In genomic region chr4:74397748-74398426, GRCh38 we compare ENCODE assay signal across 9 cellular contexts. TPM values are rescaled to one million over a fixed set of nuclear protein-coding genes. Genes with fewer than 3 reads are reported as not detected.
A peak's percentile ranks its signal among the peaks of the same experiment; 100 is the strongest.
DNase-seq lines count a peak whose midpoint lies in the region; ATAC-seq and TF ChIP-seq lines count a peak whose summit lies in the region.
"Had no signal": no experiment of that assay in that cellular context is flagged by ENCODE, and none has a peak within 500 bp of the region (broad histone marks: within the 10 kb centered on the region; RNA-seq: fewer than 3 reads in every experiment).

No MANE protein-coding gene starts in this region.

- ATAC-seq in activated T-cell treated with anti-CD3 and anti-CD28 coated beads, Interleukin-2, amount 50 U/mL, for 4 hours, result peak; percentile 38 to 71
- ATAC-seq in HG03521 (IDR thresholded peaks at IDR 0.05; ENCODE audit: unreplicated experiment), result no peak

- no peaks in the 10 kb centered on the region for H3K36me3 ChIP-seq in stomach smooth muscle (ENCODE audit: control insufficient read depth in 2 of 2, insufficient read depth in 2 of 2, low read length in 2 of 2)

- no peak overlapping the region for H3K9ac ChIP-seq in stomach smooth muscle (ENCODE audit: low read length in 2 of 2)

- no peaks in the 10 kb centered on the region for H3K27me3 Mint-ChIP-seq in activated T-cell treated with anti-CD3 and anti-CD28 coated beads, Interleukin-2, amount 50 U/mL, for 4 hours (ENCODE audit: low read depth)
- no peaks in the 10 kb centered on the region for H3K27me3 Mint-ChIP-seq in type B pancreatic cell

- no peak for DNase-seq in activated T-cell treated with anti-CD3 and anti-CD28 coated beads, Interleukin-2, amount 50 U/mL, for 4 hours
- DNase-seq in activated T-cell treated with anti-CD3 and anti-CD28 coated beads, Interleukin-2, amount 50 U/mL, for 1 hour, result no peak
- peak; percentile 21 for DNase-seq in NB4 (ENCODE audit: low read depth)
- no peak for DNase-seq in epithelial cell of prostate (ENCODE audit: low read depth, low spot score)
- DNase-seq in type B pancreatic cell (ENCODE audit: extremely low spot score, unreplicated experiment), result no peak
- DNase-seq in NCI-H1694 treated with DMSO at 0.1 percent for 48 hours (lab: John Stamatoyannopoulos, UW), result no peak
- DNase-seq: NCI-H1436 had no signal

- H3K27me3 ChIP-seq in stomach smooth muscle (ENCODE audit: control insufficient read depth in 1 of 2, insufficient read depth in 2 of 2, low read length in 2 of 2), result no peaks in the 10 kb centered on the region

- TF ChIP-seq POLR2A in NB4 (IDR thresholded peaks at IDR 0.05; ENCODE audit: extremely low read depth, insufficient read length), result no peak

- no peaks in the 10 kb centered on the region for H3K36me3 Mint-ChIP-seq in activated T-cell treated with anti-CD3 and anti-CD28 coated beads, Interleukin-2, amount 50 U/mL, for 4 hours (ENCODE audit: insufficient read depth)
- no peaks in the 10 kb centered on the region for H3K36me3 Mint-ChIP-seq in type B pancreatic cell

- peak overlapping the region; percentile 93 for H3K4me3 Mint-ChIP-seq in activated T-cell treated with anti-CD3 and anti-CD28 coated beads, Interleukin-2, amount 50 U/mL, for 4 hours
- no peak overlapping the region for H3K4me3 Mint-ChIP-seq in type B pancreatic cell

- no peaks in the 10 kb centered on the region for H3K9me3 Mint-ChIP-seq in activated T-cell treated with anti-CD3 and anti-CD28 coated beads, Interleukin-2, amount 50 U/mL, for 4 hours
- no peaks in the 10 kb centered on the region for H3K9me3 Mint-ChIP-seq in type B pancreatic cell

- H3K27ac ChIP-seq in epithelial cell of prostate (peak overlapping the region; percentile 71), stomach smooth muscle (ENCODE audit: low read length) (no peak overlapping the region)

- TF ChIP-seq CTCF in NB4 (IDR thresholded peaks at IDR 0.05; ENCODE audit: low read depth, low read length) (no peak), type B pancreatic cell (conservative IDR thresholded peaks at IDR 0.05) (no peak)

- peaks cover 8% of the 10 kb centered on the region for H3K4me1 Mint-ChIP-seq in activated T-cell treated with anti-CD3 and anti-CD28 coated beads, Interleukin-2, amount 50 U/mL, for 4 hours (ENCODE audit: low read depth)
- no peaks in the 10 kb centered on the region for H3K4me1 Mint-ChIP-seq in type B pancreatic cell (ENCODE audit: unreplicated experiment)

- no peak overlapping the region for H3K27ac Mint-ChIP-seq in type B pancreatic cell

- H3K9me3 ChIP-seq in stomach smooth muscle (ENCODE audit: control insufficient read depth in 2 of 2, low read length in 2 of 2), result no peaks in the 10 kb centered on the region

- H3K4me3 ChIP-seq in NB4 (ENCODE audit: low read depth, low read length) (peak overlapping the region; percentile 84), stomach smooth muscle (ENCODE audit: low read length in 2 of 2) (peak overlapping the region; percentile 12 to 40)

- H3K4me1 ChIP-seq in stomach smooth muscle (ENCODE audit: control insufficient read depth, insufficient read depth, low read length), result no peaks in the 10 kb centered on the region

RNA-seq across cellular contexts. Expression of gene EREG, which starts 32.9 kb away (rescaled TPM):
- under 1 TPM; 0.13 to 0.63 (median 0.54) TPM for total RNA-seq in activated T-cell treated with anti-CD3 and anti-CD28 coated beads, Interleukin-2, amount 50 U/mL, for 4 hours
- 3.1 and 4.4 TPM in 2 replicates for total RNA-seq in type B pancreatic cell (ENCODE audit: low replicate concordance)

RNA-seq across cellular contexts. Expression of gene AREG, which starts 47.0 kb away (rescaled TPM):
- under 1 TPM; 0.73 to 0.92 (median 0.79) TPM for total RNA-seq in activated T-cell treated with anti-CD3 and anti-CD28 coated beads, Interleukin-2, amount 50 U/mL, for 4 hours
- 17.1 and 58.0 TPM in 2 replicates for total RNA-seq in type B pancreatic cell (ENCODE audit: low replicate concordance)
